18 cellular contexts compared by ENCODE assay signal in the genomic region with DNA sequence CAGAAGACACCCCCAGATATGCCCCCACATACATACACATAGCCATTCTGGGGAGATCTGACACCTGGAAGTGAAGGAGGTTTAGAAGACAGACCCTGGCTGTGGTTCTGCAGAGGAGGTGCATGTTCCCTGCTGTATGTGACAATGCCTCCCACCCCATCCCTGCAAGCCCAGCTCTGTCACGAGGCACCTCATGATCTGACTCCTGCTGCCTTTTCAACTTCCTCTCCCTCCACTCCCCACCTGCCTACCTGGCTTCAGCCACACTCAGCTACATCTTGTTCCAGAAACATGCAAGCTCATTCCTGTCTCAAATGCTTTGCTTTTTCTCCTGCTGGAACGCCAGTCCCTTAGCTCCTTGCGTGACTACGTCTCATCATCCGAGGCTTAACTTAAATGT.
"Had no signal": no experiment of that assay in that cellular context is flagged by ENCODE, and none has a peak within 500 bp of the region (broad histone marks: within the 10 kb centered on the region; RNA-seq: fewer than 3 reads in every experiment).

No MANE protein-coding gene starts in this region.

- H3K4me1 ChIP-seq: breast epithelium, lower lobe of right lung had no signal

- FAIRE-seq: urothelium cell line had no signal

- H3K27ac Mint-ChIP-seq: activated CD8-positive, alpha-beta memory T cell treated with anti-CD3 and anti-CD28 coated beads, Interleukin-2, amount 10 ng/mL, durations not matched to agents 7 days and 5 days; activated naive CD8-positive, alpha-beta T cell treated with anti-CD3 and anti-CD28 coated beads for 36 hours; activated T-cell treated with anti-CD3 and anti-CD28 coated beads, Interleukin-2, amount 50 U/mL, for 24 hours; mesothelial cell of epicardium had no signal

- H3K4me1 Mint-ChIP-seq: activated CD8-positive, alpha-beta memory T cell treated with anti-CD3 and anti-CD28 coated beads, Interleukin-2, amount 10 ng/mL, durations not matched to agents 7 days and 5 days; activated naive CD8-positive, alpha-beta T cell treated with anti-CD3 and anti-CD28 coated beads for 36 hours had no signal

- H3K36me3 Mint-ChIP-seq: activated CD8-positive, alpha-beta memory T cell treated with anti-CD3 and anti-CD28 coated beads, Interleukin-2, amount 10 ng/mL, durations not matched to agents 7 days and 5 days; activated naive CD8-positive, alpha-beta T cell treated with anti-CD3 and anti-CD28 coated beads for 36 hours; mesothelial cell of epicardium had no signal

- H3K36me3 ChIP-seq: breast epithelium, lower lobe of right lung, sigmoid colon, stomach had no signal

- H3K9me3 Mint-ChIP-seq: activated naive CD8-positive, alpha-beta T cell treated with anti-CD3 and anti-CD28 coated beads for 36 hours; activated T-cell treated with anti-CD3 and anti-CD28 coated beads, Interleukin-2, amount 50 U/mL, for 24 hours; mesothelial cell of epicardium had no signal

- H3K9me3 ChIP-seq: breast epithelium, lower lobe of right lung, sigmoid colon, stomach had no signal

- H3K4me3 ChIP-seq: coronary artery, lower lobe of right lung, sigmoid colon, stomach had no signal

- ATAC-seq: activated CD8-positive, alpha-beta memory T cell treated with anti-CD3 and anti-CD28 coated beads, Interleukin-2, amount 10 ng/mL, durations not matched to agents 7 days and 5 days; lower lobe of right lung had no signal

- H3K27me3 ChIP-seq: sigmoid colon, stomach had no signal

- H3K27ac ChIP-seq: breast epithelium, coronary artery, lower lobe of right lung, sigmoid colon, stomach had no signal

- DNase-seq: activated CD4-positive, alpha-beta T cell treated with anti-CD3 and anti-CD28 coated beads for 1 hour; activated CD4-positive, alpha-beta T cell treated with anti-CD3 and anti-CD28 coated beads, Interleukin-2, amount 50 U/mL, for 48 hours; activated CD8-positive, alpha-beta memory T cell treated with anti-CD3 and anti-CD28 coated beads, Interleukin-2, amount 10 ng/mL, durations not matched to agents 7 days and 5 days; activated effector memory CD4-positive, alpha-beta T cell treated with anti-CD3 and anti-CD28 coated beads, Interleukin-2, amount 50 U/mL, for 16 hours; activated naive CD8-positive, alpha-beta T cell treated with anti-CD3 and anti-CD28 coated beads for 36 hours; activated T-cell treated with anti-CD3 and anti-CD28 coated beads, Interleukin-2, amount 50 U/mL, for 24 hours; effector CD8-positive, alpha-beta T cell; hippocampal formation; kidney glomerular epithelial cell; lower lobe of right lung; sigmoid colon; stimulated activated CD4-positive, alpha-beta T cell treated with anti-CD3 and anti-CD28 coated beads, Interleukin-4, amount 100 ng/mL, for 1 hour; stimulated activated CD8-positive, alpha-beta memory T cell treated with anti-CD3 and anti-CD28 coated beads, Interleukin-4, amount 100 ng/mL, for 48 hours; stomach had no signal

- H3K4me3 Mint-ChIP-seq: activated CD8-positive, alpha-beta memory T cell treated with anti-CD3 and anti-CD28 coated beads, Interleukin-2, amount 10 ng/mL, durations not matched to agents 7 days and 5 days; activated naive CD8-positive, alpha-beta T cell treated with anti-CD3 and anti-CD28 coated beads for 36 hours; activated T-cell treated with anti-CD3 and anti-CD28 coated beads, Interleukin-2, amount 50 U/mL, for 24 hours; mesothelial cell of epicardium had no signal
